14 cellular contexts compared by ENCODE assay signal in the genomic region with DNA sequence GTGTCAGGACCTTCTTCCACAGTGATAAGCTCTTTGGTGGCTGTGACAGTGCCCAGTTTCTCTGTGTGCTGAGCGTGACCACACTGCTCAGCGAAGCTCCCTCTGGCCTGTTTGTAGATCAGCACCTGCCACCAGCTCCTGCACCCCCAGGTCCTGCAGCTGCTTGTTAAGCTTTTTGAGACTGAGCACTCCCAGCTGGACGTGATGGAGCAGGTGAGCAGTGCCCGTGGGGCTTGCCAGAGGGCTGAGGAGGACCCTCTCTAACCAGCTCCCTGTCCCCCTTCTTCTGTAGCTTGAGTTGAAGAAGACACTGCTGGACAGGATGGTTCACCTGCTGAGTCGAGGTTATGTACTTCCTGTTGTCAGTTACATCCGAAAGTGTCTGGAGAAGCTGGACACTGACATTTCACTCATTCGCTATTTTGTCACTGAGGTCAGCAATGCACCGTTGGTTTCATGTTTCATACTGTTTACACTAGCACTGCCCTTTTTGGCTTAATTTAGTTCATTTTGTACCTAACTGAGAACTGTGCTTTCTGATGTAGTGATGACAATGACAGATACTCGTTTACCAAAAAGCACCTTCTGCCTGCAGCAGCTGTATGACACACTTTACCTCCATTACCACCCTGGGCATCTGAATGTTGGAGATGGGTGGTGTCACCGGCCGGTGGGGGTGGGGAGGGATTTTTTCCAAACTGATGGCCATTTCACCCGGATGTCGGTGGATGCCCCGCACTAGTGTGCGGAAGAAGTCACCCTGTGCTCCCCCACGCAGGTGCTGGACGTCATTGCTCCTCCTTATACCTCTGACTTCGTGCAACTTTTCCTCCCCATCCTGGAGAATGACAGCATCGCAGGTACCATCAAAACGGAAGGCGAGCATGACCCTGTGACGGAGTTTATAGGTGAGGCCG. TPM values are rescaled to one million over a fixed set of nuclear protein-coding genes. Genes with fewer than 3 reads are reported as not detected.
A peak's percentile ranks its signal among the peaks of the same experiment; 100 is the strongest.
DNase-seq lines count a peak whose midpoint lies in the region; ATAC-seq, FAIRE-seq and TF ChIP-seq lines count a peak whose summit lies in the region.
"Had no signal": no experiment of that assay in that cellular context is flagged by ENCODE, and none has a peak within 500 bp of the region (broad histone marks: within the 10 kb centered on the region; RNA-seq: fewer than 3 reads in every experiment).

No MANE protein-coding gene starts in this region.

- H3K9me3 Mint-ChIP-seq in activated CD4-positive, alpha-beta memory T cell treated with anti-CD3 and anti-CD28 coated beads for 36 hours, result no peaks in the 10 kb centered on the region
- H3K9me3 Mint-ChIP-seq in immature natural killer cell, result no peaks in the 10 kb centered on the region
- H3K9me3 Mint-ChIP-seq: CD8-positive, alpha-beta memory T cell had no signal

- no peaks in the 10 kb centered on the region for H3K27me3 Mint-ChIP-seq in activated CD4-positive, alpha-beta memory T cell treated with anti-CD3 and anti-CD28 coated beads for 36 hours
- peaks cover 0 to 1% (median 0%) of the 10 kb centered on the region in 3 donors for H3K27me3 Mint-ChIP-seq in immature natural killer cell (ENCODE audit: low read depth in 3 of 3)
- H3K27me3 Mint-ChIP-seq: CD8-positive, alpha-beta memory T cell had no signal

- H3K79me2 ChIP-seq in osteoblast (ENCODE audit: insufficient read depth, low read length), result no peaks in the 10 kb centered on the region

- no peaks in the 10 kb centered on the region for H3K4me1 Mint-ChIP-seq in activated CD4-positive, alpha-beta memory T cell treated with anti-CD3 and anti-CD28 coated beads for 36 hours (ENCODE audit: low read depth)
- H3K4me1 Mint-ChIP-seq in immature natural killer cell, result no peaks in the 10 kb centered on the region

- H3K27ac Mint-ChIP-seq in activated CD4-positive, alpha-beta memory T cell treated with anti-CD3 and anti-CD28 coated beads for 36 hours, result peak overlapping the region; percentile 23
- H3K27ac Mint-ChIP-seq in immature natural killer cell, result peak overlapping the region in 1 of 6 donors; percentile 22

- H3K27me3 ChIP-seq in osteoblast (ENCODE audit: insufficient read depth, low read length), result no peaks in the 10 kb centered on the region
- H3K27me3 ChIP-seq: adrenal gland had no signal

- DNase-seq in GM12891 (ENCODE audit: insufficient read length, low spot score) (no peak), osteoblast (ENCODE audit: insufficient read length, low spot score, missing footprints) (peak; percentile 78), AG08396 (ENCODE audit: low spot score) (no peak), immature natural killer cell (no peak), NCI-H524 (lab: John Stamatoyannopoulos, UW) (no peak)
- DNase-seq in activated CD4-positive, alpha-beta memory T cell treated with anti-CD3 and anti-CD28 coated beads for 36 hours, result no peak
- DNase-seq: CD8-positive, alpha-beta memory T cell; cortex of kidney; GDM1; hypothalamus; NCI-H1417; NCI-H524 treated with DMSO at 0.1 percent for 48 hours had no signal

- no peaks in the 10 kb centered on the region for H3K9me3 ChIP-seq in osteoblast (ENCODE audit: low read depth, low read length)
- H3K9me3 ChIP-seq: adrenal gland had no signal

- TF ChIP-seq CTCF in osteoblast (IDR thresholded peaks at IDR 0.05; ENCODE audit: extremely low read depth, low read depth, low read length), result no peak

- CTCF ChIA-PET in activated CD4-positive, alpha-beta memory T cell treated with anti-CD3 and anti-CD28 coated beads for 36 hours (lab: Charles Lee), result interaction anchor here (0.5 to 0.6 kb wide), 2 partner anchors 83 to 580 kb away, joined by 3 to 5 read pairs; no protein-coding TSS in a partner anchor

- H3K36me3 ChIP-seq in osteoblast (ENCODE audit: insufficient read depth, low read length), result peaks cover 91% of the 10 kb centered on the region

- TF ChIP-seq POLR2A in GM12891 (IDR thresholded peaks at IDR 0.05; ENCODE audit: low read depth, low read length), result peak; percentile 54; the same call in 1 of the 2 replicates

- no peak overlapping the region for H3K4me3 ChIP-seq in osteoblast (ENCODE audit: insufficient read depth, low read length)
- H3K4me3 ChIP-seq: adrenal gland had no signal

- H3K4me2 ChIP-seq in osteoblast (ENCODE audit: insufficient read depth, low read length), result no peak overlapping the region

- peak; percentile 53 for ATAC-seq in HG02938 (IDR thresholded peaks at IDR 0.05; ENCODE audit: unreplicated experiment)

- no peak overlapping the region for H3K4me3 Mint-ChIP-seq in activated CD4-positive, alpha-beta memory T cell treated with anti-CD3 and anti-CD28 coated beads for 36 hours
- H3K4me3 Mint-ChIP-seq in immature natural killer cell, result no peak overlapping the region
- H3K4me3 Mint-ChIP-seq: CD8-positive, alpha-beta memory T cell had no signal

- H2AFZ ChIP-seq in osteoblast (ENCODE audit: low read length), result no peak overlapping the region

- peaks cover 70% of the 10 kb centered on the region for H3K36me3 Mint-ChIP-seq in activated CD4-positive, alpha-beta memory T cell treated with anti-CD3 and anti-CD28 coated beads for 36 hours
- peaks cover 24 to 53% (median 25%) of the 10 kb centered on the region in 3 donors for H3K36me3 Mint-ChIP-seq in immature natural killer cell

- peaks cover 16% of the 10 kb centered on the region for H4K20me1 ChIP-seq in osteoblast (ENCODE audit: insufficient read depth, low read length)

- peak; percentile 5 for FAIRE-seq in GM12891 (lab: Jason Lieb, UNC)

- intact Hi-C loops in activated CD4-positive, alpha-beta memory T cell treated with anti-CD3 and anti-CD28 coated beads for 36 hours (cut with micrococcal nuclease), result no loop called here

- no peak overlapping the region for H3K27ac ChIP-seq in osteoblast (ENCODE audit: low read depth, low read length)
- H3K27ac ChIP-seq: adrenal gland had no signal

- POLR2A ChIA-PET in activated CD4-positive, alpha-beta memory T cell treated with anti-CD3 and anti-CD28 coated beads for 36 hours (lab: Charles Lee), result interaction anchor here (1.0 to 1.3 kb wide), 2 partner anchors 11 to 38 kb away, joined by 3 to 6 read pairs; a partner anchor contains a TSS

- no peaks in the 10 kb centered on the region for H3K4me1 ChIP-seq in osteoblast (ENCODE audit: insufficient read depth, low read length)
- H3K4me1 ChIP-seq: adrenal gland had no signal

TF ChIP-seq in GM12891, 5 proteins besides CTCF, POLR2A, EP300 and RAD21:
- TF ChIP-seq POLR2AphosphoS5 (IDR thresholded peaks at IDR 0.05; ENCODE audit: low read depth, low read length) (peak; percentile 70; the same call in 1 of the 2 replicates), PAX5 (IDR thresholded peaks at IDR 0.05; ENCODE audit: insufficient read depth, low read length, severe bottlenecking) (no peak)

RNA-seq across cellular contexts. Expression of a gene that starts 12.5 kb away (rescaled TPM):
- 62.4 TPM for polyA plus RNA-seq in GM12891 (2012; ENCODE audit: low read depth, missing spikeins)
- 10 to 100 TPM; 80.5 to 92.3 TPM for total RNA-seq in activated CD4-positive, alpha-beta memory T cell treated with anti-CD3 and anti-CD28 coated beads for 36 hours
- 41.3 and 46.7 TPM in 2 replicates for total RNA-seq in osteoblast
- 100 to 1,000 TPM in 1 of 3 donors, 10 to 100 TPM in 2; 67.1 to 104 (median 71.7) TPM for polyA plus RNA-seq in immature natural killer cell

RNA-seq across cellular contexts. Expression of a gene that starts 13.5 kb away (rescaled TPM):
- polyA plus RNA-seq in GM12891 (2012; ENCODE audit: low read depth, missing spikeins), result 190 TPM
- 10 to 100 TPM; 32.9 to 34.8 TPM for total RNA-seq in activated CD4-positive, alpha-beta memory T cell treated with anti-CD3 and anti-CD28 coated beads for 36 hours
- total RNA-seq in osteoblast, result 223 and 264 TPM in 2 replicates
- polyA plus RNA-seq in immature natural killer cell, result 10 to 100 TPM in 1 of 3 donors, 1 to 10 TPM in 2; 2.6 to 10.5 (median 5.8) TPM

RNA-seq across cellular contexts. Expression of a gene that starts 25.6 kb away (rescaled TPM):
- polyA plus RNA-seq in GM12891 (2012; ENCODE audit: low read depth, missing spikeins), result 0.27 TPM
- not detected for total RNA-seq in activated CD4-positive, alpha-beta memory T cell treated with anti-CD3 and anti-CD28 coated beads for 36 hours
- total RNA-seq in osteoblast, result not detected in 2 replicates
- 10 to 100 TPM in 1 of 3 donors, 1 to 10 TPM in 2; 2.6 to 22.5 (median 4.3) TPM for polyA plus RNA-seq in immature natural killer cell
- total RNA-seq: CD8-positive, alpha-beta memory T cell had no signal

RNA-seq across cellular contexts. Expression of a gene that starts 38.5 kb away (rescaled TPM):
- polyA plus RNA-seq in GM12891 (2012; ENCODE audit: low read depth, missing spikeins), result 146 TPM
- total RNA-seq in activated CD4-positive, alpha-beta memory T cell treated with anti-CD3 and anti-CD28 coated beads for 36 hours, result 10 to 100 TPM; 82.2 to 90.4 TPM
- 19.5 and 23.0 TPM in 2 replicates for total RNA-seq in osteoblast
- 100 to 1,000 TPM in 1 of 3 donors, 10 to 100 TPM in 2; 43.3 to 138 (median 91.7) TPM for polyA plus RNA-seq in immature natural killer cell

RNA-seq across cellular contexts. Expression of a gene that starts 49.0 kb away (rescaled TPM):
- 63.8 TPM for polyA plus RNA-seq in GM12891 (2012; ENCODE audit: low read depth, missing spikeins)
- total RNA-seq in activated CD4-positive, alpha-beta memory T cell treated with anti-CD3 and anti-CD28 coated beads for 36 hours, result 100 to 1,000 TPM; 148 to 151 TPM
- 68.4 and 72.2 TPM in 2 replicates for total RNA-seq in osteoblast
- polyA plus RNA-seq in immature natural killer cell, result 10 to 100 TPM; 31.5 to 43.3 (median 37.8) TPM
